In the genomic region with DNA sequence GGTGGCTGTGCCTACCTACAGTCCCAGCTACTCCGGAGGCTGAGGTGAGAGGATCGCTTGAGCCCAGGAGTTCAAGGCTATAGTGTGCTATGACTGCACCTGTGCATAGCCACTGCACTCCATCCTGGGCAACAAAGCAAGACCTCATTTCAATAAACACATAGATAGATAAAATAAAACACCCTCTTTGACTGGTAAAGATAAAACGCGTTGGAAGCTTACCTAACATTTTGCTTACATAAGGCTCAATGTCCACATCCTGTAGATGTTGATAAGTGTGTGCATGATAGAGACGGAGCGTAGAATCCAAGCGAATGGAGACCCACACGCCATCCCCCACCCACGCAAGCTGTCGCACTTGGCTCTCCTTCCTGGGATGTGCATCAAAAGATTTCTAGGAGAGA, we compare ENCODE assay signal across 1 cellular context.
TF ChIP-seq lines count a peak whose summit lies in the region.

No MANE protein-coding gene starts in this region.

TF ChIP-seq in HepG2, 621 proteins besides CTCF, POLR2A, EP300 and RAD21 (continued from another document and continues in another):
- TF ChIP-seq ZFP37 (CRISPR knock-in tag; IDR thresholded peaks at IDR 0.05; ENCODE audit: borderline replicate concordance) (0 out of 2 replicates have a peak, but pooled peaks have one; percentile 56), TP53 (CRISPR knock-in tag; conservative IDR thresholded peaks at IDR 0.05) (0 out of 2 replicates have a peak, but pooled peaks have one; percentile 40), MIER3 (CRISPR knock-in tag; IDR thresholded peaks at IDR 0.05; ENCODE audit: borderline replicate concordance) (peak; percentile 66; the same call in 1 of the 2 replicates), SOX5 (CRISPR knock-in tag; IDR thresholded peaks at IDR 0.05; ENCODE audit: borderline replicate concordance) (peak; percentile 90; the same call in 1 of the 2 replicates), ZNF768 (CRISPR knock-in tag; IDR thresholded peaks at IDR 0.05) (no peak), NKX3-1 (CRISPR knock-in tag; IDR thresholded peaks at IDR 0.05) (no peak), TBL1XR1 (IDR thresholded peaks at IDR 0.05; ENCODE audit: borderline replicate concordance, low read length, partially characterized antibody) (no peak), ZNF44 (CRISPR knock-in tag; IDR thresholded peaks at IDR 0.05) (no peak), ZNF547 (CRISPR knock-in tag; IDR thresholded peaks at IDR 0.05) (no peak), ARNT (IDR thresholded peaks at IDR 0.05) (no peak), ZNF557 (CRISPR knock-in tag; IDR thresholded peaks at IDR 0.05) (peak; percentile 16; the same call in 1 of the 2 replicates), FOSL1 (CRISPR knock-in tag; IDR thresholded peaks at IDR 0.05; ENCODE audit: borderline replicate concordance) (no peak), ZBTB20 (CRISPR knock-in tag; IDR thresholded peaks at IDR 0.05; ENCODE audit: borderline replicate concordance, low read depth) (peak; percentile 93; the same call in 1 of the 2 replicates), BRCA1 (CRISPR knock-in tag; IDR thresholded peaks at IDR 0.05) (no peak), ZEB1 (IDR thresholded peaks at IDR 0.05; ENCODE audit: insufficient replicate concordance, low read depth) (no peak), CREM (IDR thresholded peaks at IDR 0.05) (peak; percentile 83), CREM (CRISPR knock-in tag; IDR thresholded peaks at IDR 0.05) (no peak), ZNF484 (CRISPR knock-in tag; IDR thresholded peaks at IDR 0.05; ENCODE audit: borderline replicate concordance, low read depth) (no peak), TARDBP (CRISPR knock-in tag; IDR thresholded peaks at IDR 0.05) (peak; percentile 84), BRD4 (CRISPR knock-in tag; IDR thresholded peaks at IDR 0.05) (peak; percentile 62; the same call in 1 of the 2 replicates), ATF7-NPFF (CRISPR knock-in tag; IDR thresholded peaks at IDR 0.05; ENCODE audit: low read depth) (no peak), ADNP (CRISPR knock-in tag; IDR thresholded peaks at IDR 0.05) (peak; percentile 77; the same call in 1 of the 2 replicates), RXRB (CRISPR knock-in tag; IDR thresholded peaks at IDR 0.05; ENCODE audit: borderline replicate concordance) (peak; percentile 89)
- TF ChIP-seq, protein P1, sequence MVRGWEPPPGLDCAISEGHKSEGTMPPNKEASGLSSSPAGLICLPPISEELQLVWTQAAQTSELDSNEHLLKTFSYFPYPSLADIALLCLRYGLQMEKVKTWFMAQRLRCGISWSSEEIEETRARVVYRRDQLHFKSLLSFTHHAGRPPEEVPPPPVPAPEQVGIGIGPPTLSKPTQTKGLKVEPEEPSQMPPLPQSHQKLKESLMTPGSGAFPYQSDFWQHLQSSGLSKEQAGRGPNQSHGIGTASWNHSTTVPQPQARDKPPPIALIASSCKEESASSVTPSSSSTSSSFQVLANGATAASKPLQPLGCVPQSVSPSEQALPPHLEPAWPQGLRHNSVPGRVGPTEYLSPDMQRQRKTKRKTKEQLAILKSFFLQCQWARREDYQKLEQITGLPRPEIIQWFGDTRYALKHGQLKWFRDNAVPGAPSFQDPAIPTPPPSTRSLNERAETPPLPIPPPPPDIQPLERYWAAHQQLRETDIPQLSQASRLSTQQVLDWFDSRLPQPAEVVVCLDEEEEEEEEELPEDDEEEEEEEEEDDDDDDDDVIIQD (CRISPR knock-in tag; IDR thresholded peaks at IDR 0.05; ENCODE audit: low read depth): peak; percentile 76
- TF ChIP-seq, protein P2, sequence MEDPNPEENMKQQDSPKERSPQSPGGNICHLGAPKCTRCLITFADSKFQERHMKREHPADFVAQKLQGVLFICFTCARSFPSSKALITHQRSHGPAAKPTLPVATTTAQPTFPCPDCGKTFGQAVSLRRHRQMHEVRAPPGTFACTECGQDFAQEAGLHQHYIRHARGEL (CRISPR knock-in tag; IDR thresholded peaks at IDR 0.05): no peak
- TF ChIP-seq, protein P3, sequence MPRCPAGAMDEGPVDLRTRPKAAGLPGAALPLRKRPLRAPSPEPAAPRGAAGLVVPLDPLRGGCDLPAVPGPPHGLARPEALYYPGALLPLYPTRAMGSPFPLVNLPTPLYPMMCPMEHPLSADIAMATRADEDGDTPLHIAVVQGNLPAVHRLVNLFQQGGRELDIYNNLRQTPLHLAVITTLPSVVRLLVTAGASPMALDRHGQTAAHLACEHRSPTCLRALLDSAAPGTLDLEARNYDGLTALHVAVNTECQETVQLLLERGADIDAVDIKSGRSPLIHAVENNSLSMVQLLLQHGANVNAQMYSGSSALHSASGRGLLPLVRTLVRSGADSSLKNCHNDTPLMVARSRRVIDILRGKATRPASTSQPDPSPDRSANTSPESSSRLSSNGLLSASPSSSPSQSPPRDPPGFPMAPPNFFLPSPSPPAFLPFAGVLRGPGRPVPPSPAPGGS (CRISPR knock-in tag; IDR thresholded peaks at IDR 0.05): no peak
- TF ChIP-seq, protein P4, sequence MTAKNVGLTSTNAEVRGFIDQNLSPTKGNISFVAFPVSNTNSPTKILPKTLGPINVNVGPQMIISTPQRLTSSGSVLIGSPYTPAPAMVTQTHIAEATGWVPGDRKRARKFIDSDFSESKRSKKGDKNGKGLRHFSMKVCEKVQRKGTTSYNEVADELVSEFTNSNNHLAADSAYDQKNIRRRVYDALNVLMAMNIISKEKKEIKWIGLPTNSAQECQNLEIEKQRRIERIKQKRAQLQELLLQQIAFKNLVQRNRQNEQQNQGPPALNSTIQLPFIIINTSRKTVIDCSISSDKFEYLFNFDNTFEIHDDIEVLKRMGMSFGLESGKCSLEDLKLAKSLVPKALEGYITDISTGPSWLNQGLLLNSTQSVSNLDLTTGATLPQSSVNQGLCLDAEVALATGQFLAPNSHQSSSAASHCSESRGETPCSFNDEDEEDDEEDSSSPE (CRISPR knock-in tag; IDR thresholded peaks at IDR 0.05): no peak
- TF ChIP-seq, protein P5, sequence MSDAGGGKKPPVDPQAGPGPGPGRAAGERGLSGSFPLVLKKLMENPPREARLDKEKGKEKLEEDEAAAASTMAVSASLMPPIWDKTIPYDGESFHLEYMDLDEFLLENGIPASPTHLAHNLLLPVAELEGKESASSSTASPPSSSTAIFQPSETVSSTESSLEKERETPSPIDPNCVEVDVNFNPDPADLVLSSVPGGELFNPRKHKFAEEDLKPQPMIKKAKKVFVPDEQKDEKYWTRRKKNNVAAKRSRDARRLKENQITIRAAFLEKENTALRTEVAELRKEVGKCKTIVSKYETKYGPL (CRISPR knock-in tag; IDR thresholded peaks at IDR 0.05): peak; percentile 76; the same call in 1 of the 2 replicates
- TF ChIP-seq, protein P6, sequence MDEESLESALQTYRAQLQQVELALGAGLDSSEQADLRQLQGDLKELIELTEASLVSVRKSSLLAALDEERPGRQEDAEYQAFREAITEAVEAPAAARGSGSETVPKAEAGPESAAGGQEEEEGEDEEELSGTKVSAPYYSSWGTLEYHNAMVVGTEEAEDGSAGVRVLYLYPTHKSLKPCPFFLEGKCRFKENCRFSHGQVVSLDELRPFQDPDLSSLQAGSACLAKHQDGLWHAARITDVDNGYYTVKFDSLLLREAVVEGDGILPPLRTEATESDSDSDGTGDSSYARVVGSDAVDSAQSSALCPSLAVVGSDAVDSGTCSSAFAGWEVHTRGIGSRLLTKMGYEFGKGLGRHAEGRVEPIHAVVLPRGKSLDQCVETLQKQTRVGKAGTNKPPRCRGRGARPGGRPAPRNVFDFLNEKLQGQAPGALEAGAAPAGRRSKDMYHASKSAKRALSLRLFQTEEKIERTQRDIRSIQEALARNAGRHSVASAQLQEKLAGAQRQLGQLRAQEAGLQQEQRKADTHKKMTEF (CRISPR knock-in tag; IDR thresholded peaks at IDR 0.05): peak; percentile 85
- TF ChIP-seq, protein P7, sequence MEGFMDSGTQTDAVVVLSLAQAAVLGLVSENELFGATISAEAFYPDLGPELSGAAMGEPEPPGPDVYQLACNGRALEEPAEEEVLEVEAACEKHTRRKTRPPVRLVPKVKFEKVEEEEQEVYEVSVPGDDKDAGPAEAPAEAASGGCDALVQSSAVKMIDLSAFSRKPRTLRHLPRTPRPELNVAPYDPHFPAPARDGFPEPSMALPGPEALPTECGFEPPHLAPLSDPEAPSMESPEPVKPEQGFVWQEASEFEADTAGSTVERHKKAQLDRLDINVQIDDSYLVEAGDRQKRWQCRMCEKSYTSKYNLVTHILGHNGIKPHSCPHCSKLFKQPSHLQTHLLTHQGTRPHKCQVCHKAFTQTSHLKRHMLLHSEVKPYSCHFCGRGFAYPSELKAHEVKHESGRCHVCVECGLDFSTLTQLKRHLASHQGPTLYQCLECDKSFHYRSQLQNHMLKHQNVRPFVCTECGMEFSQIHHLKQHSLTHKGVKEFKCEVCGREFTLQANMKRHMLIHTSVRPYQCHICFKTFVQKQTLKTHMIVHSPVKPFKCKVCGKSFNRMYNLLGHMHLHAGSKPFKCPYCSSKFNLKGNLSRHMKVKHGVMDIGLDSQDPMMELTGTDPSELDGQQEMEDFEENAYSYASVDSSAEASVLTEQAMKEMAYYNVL (CRISPR knock-in tag; IDR thresholded peaks at IDR 0.05; ENCODE audit: borderline replicate concordance): peak; percentile 47; the same call in 1 of the 2 replicates
- TF ChIP-seq, protein P8, sequence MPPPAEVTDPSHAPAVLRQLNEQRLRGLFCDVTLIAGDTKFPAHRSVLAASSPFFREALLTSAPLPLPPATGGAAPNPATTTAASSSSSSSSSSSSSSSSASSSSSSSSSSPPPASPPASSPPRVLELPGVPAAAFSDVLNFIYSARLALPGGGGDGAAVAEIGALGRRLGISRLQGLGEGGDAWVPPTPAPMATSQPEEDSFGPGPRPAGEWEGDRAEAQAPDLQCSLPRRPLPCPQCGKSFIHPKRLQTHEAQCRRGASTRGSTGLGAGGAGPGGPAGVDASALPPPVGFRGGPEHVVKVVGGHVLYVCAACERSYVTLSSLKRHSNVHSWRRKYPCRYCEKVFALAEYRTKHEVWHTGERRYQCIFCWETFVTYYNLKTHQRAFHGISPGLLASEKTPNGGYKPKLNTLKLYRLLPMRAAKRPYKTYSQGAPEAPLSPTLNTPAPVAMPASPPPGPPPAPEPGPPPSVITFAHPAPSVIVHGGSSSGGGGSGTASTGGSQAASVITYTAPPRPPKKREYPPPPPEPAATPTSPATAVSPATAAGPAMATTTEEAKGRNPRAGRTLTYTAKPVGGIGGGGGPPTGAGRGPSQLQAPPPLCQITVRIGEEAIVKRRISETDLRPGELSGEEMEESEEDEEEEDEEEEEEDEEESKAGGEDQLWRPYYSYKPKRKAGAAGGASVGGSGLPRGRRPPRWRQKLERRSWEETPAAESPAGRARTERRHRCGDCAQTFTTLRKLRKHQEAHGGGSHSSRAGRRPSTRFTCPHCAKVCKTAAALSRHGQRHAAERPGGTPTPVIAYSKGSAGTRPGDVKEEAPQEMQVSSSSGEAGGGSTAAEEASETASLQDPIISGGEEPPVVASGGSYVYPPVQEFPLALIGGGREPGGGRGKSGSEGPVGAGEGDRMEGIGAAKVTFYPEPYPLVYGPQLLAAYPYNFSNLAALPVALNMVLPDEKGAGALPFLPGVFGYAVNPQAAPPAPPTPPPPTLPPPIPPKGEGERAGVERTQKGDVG (CRISPR knock-in tag; IDR thresholded peaks at IDR 0.05; ENCODE audit: borderline replicate concordance): peak; percentile 97; the same call in 1 of the 2 replicates
- TF ChIP-seq, protein P9, sequence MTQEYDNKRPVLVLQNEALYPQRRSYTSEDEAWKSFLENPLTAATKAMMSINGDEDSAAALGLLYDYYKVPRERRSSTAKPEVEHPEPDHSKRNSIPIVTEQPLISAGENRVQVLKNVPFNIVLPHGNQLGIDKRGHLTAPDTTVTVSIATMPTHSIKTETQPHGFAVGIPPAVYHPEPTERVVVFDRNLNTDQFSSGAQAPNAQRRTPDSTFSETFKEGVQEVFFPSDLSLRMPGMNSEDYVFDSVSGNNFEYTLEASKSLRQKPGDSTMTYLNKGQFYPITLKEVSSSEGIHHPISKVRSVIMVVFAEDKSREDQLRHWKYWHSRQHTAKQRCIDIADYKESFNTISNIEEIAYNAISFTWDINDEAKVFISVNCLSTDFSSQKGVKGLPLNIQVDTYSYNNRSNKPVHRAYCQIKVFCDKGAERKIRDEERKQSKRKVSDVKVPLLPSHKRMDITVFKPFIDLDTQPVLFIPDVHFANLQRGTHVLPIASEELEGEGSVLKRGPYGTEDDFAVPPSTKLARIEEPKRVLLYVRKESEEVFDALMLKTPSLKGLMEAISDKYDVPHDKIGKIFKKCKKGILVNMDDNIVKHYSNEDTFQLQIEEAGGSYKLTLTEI (CRISPR knock-in tag; conservative IDR thresholded peaks at IDR 0.05): no peak
- TF ChIP-seq, protein P10, sequence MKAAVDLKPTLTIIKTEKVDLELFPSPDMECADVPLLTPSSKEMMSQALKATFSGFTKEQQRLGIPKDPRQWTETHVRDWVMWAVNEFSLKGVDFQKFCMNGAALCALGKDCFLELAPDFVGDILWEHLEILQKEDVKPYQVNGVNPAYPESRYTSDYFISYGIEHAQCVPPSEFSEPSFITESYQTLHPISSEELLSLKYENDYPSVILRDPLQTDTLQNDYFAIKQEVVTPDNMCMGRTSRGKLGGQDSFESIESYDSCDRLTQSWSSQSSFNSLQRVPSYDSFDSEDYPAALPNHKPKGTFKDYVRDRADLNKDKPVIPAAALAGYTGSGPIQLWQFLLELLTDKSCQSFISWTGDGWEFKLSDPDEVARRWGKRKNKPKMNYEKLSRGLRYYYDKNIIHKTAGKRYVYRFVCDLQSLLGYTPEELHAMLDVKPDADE (CRISPR knock-in tag; IDR thresholded peaks at IDR 0.05): no peak
- TF ChIP-seq, protein P11, sequence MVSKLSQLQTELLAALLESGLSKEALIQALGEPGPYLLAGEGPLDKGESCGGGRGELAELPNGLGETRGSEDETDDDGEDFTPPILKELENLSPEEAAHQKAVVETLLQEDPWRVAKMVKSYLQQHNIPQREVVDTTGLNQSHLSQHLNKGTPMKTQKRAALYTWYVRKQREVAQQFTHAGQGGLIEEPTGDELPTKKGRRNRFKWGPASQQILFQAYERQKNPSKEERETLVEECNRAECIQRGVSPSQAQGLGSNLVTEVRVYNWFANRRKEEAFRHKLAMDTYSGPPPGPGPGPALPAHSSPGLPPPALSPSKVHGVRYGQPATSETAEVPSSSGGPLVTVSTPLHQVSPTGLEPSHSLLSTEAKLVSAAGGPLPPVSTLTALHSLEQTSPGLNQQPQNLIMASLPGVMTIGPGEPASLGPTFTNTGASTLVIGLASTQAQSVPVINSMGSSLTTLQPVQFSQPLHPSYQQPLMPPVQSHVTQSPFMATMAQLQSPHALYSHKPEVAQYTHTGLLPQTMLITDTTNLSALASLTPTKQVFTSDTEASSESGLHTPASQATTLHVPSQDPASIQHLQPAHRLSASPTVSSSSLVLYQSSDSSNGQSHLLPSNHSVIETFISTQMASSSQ (IDR thresholded peaks at IDR 0.05; ENCODE audit: low read depth): peak; percentile 64
- TF ChIP-seq, protein P11 (CRISPR knock-in tag; IDR thresholded peaks at IDR 0.05; ENCODE audit: borderline replicate concordance): peak; percentile 80; the same call in 1 of the 2 replicates
